Comparison of ENCODE assay signal across 36 cellular contexts in the genomic region with DNA sequence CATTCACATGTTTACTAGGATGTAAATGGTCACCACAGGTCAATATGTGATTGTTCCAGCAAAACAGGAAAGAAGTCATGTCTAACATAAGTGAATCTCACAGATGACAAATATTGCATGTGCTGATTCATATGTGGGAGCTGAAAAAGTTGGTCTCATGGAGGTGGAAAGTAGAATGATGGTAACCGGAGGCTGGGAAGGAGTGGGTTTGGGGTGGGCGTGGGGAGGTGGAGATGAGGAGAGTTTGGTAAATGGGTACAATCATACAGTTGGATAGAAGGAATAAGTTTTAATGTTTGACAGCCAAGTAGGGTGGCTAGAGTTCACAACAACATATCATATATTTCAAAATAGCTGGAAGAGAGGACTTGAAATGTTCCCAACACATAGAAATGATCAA.
"Had no signal": no experiment of that assay in that cellular context is flagged by ENCODE, and none has a peak within 500 bp of the region (broad histone marks: within the 10 kb centered on the region; RNA-seq: fewer than 3 reads in every experiment).

No MANE protein-coding gene starts in this region.

- H3K36me3 ChIP-seq: adrenal gland, ascending aorta, brain microvascular endothelial cell, breast epithelium, cardiac muscle cell had no signal

- DNase-seq: activated effector memory CD4-positive, alpha-beta T cell treated with anti-CD3 and anti-CD28 coated beads, Interleukin-2, amount 50 U/mL, for 16 hours; activated effector memory CD4-positive, alpha-beta T cell treated with Interleukin-2 at 50 U/mL for 16 hours; activated gamma-delta T cell; activated gamma-delta T cell treated with Interleukin-2 at 50 U/mL for 16 hours; activated naive CD4-positive, alpha-beta T cell; activated naive CD4-positive, alpha-beta T cell treated with anti-CD3 and anti-CD28 coated beads for 36 hours; activated naive CD4-positive, alpha-beta T cell treated with anti-CD3 and anti-CD28 coated beads, Interleukin-2, amount 10 ng/mL, durations not matched to agents 7 days and 5 days; activated naive CD4-positive, alpha-beta T cell treated with anti-CD3 and anti-CD28 coated beads, Interleukin-2, amount 50 U/mL, for 16 hours; activated naive CD4-positive, alpha-beta T cell treated with Interleukin-2 at 50 U/mL for 16 hours; activated naive CD8-positive, alpha-beta T cell treated with anti-CD3 and anti-CD28 coated beads for 36 hours; activated naive CD8-positive, alpha-beta T cell treated with anti-CD3 and anti-CD28 coated beads, Interleukin-2, amount 10 ng/mL, durations not matched to agents 7 days and 5 days; activated naive CD8-positive, alpha-beta T cell treated with anti-CD3 and anti-CD28 coated beads, Interleukin-2, amount 50 U/mL, for 24 hours; activated T-cell treated with anti-CD3 and anti-CD28 coated beads, Interleukin-2, amount 50 U/mL, for 4 hours; activated T-cell treated with anti-CD3 and anti-CD28 coated beads, Interleukin-2, amount 50 U/mL, for 48 hours; activated T-cell treated with anti-CD3 and anti-CD28 coated beads, Interleukin-2, amount 50 U/mL, for 72 hours; amniotic stem cell; amygdala; anterior cingulate cortex; aorta; body of pancreas; brain microvascular endothelial cell; caudate nucleus; central memory CD4-positive, alpha-beta T cell; cerebellar nuclear complex had no signal

- H3K4me3 ChIP-seq: adrenal gland, ascending aorta, body of pancreas, breast epithelium, cardiac muscle cell had no signal

- H3K4me1 Mint-ChIP-seq: activated naive CD4-positive, alpha-beta T cell treated with anti-CD3 and anti-CD28 coated beads, Interleukin-2, amount 50 U/mL, for 24 hours; activated naive CD8-positive, alpha-beta T cell treated with anti-CD3 and anti-CD28 coated beads for 36 hours; activated naive CD8-positive, alpha-beta T cell treated with anti-CD3 and anti-CD28 coated beads, Interleukin-2, amount 50 U/mL, for 24 hours; brain; central memory CD8-positive, alpha-beta T cell had no signal

- H3K27me3 ChIP-seq: adrenal gland, ascending aorta, body of pancreas, brain microvascular endothelial cell, breast epithelium, cardiac muscle cell had no signal

- H3K9me3 ChIP-seq: adrenal gland, ascending aorta, body of pancreas, breast epithelium had no signal

- H3K4me3 Mint-ChIP-seq: activated naive CD4-positive, alpha-beta T cell treated with anti-CD3 and anti-CD28 coated beads for 36 hours; activated naive CD4-positive, alpha-beta T cell treated with anti-CD3 and anti-CD28 coated beads, Interleukin-2, amount 10 ng/mL, durations not matched to agents 7 days and 5 days; activated naive CD4-positive, alpha-beta T cell treated with anti-CD3 and anti-CD28 coated beads, Interleukin-2, amount 50 U/mL, for 24 hours; activated naive CD8-positive, alpha-beta T cell; activated naive CD8-positive, alpha-beta T cell treated with anti-CD3 and anti-CD28 coated beads for 36 hours; activated naive CD8-positive, alpha-beta T cell treated with anti-CD3 and anti-CD28 coated beads, Interleukin-2, amount 10 ng/mL, durations not matched to agents 7 days and 5 days; activated naive CD8-positive, alpha-beta T cell treated with anti-CD3 and anti-CD28 coated beads, Interleukin-2, amount 50 U/mL, for 24 hours; activated T-cell treated with anti-CD3 and anti-CD28 coated beads, Interleukin-2, amount 50 U/mL, for 4 hours; activated T-cell treated with anti-CD3 and anti-CD28 coated beads, Interleukin-2, amount 50 U/mL, for 72 hours; activated T-helper 1 cell treated with anti-CD3 and anti-CD28 coated beads, Interleukin-12 subunit alpha, Interleukin-12 subunit beta, Interleukin-2, Interleukin-4 antibody, amounts not matched to agents 30 ng/mL and 10 ng/mL and 1 ng/mL, durations not matched to agents 14 hours and 24 hours and 36 hours; activated T-helper 17 cell treated with anti-CD3 and anti-CD28 coated beads, Interleukin-2, amount 50 U/mL, for 72 hours; brain; central memory CD8-positive, alpha-beta T cell had no signal

- H3K27ac ChIP-seq: adrenal gland, ascending aorta, body of pancreas, brain microvascular endothelial cell, breast epithelium, cardiac muscle cell had no signal

- H3K27ac Mint-ChIP-seq: activated naive CD4-positive, alpha-beta T cell treated with anti-CD3 and anti-CD28 coated beads for 36 hours; activated naive CD4-positive, alpha-beta T cell treated with anti-CD3 and anti-CD28 coated beads, Interleukin-2, amount 10 ng/mL, durations not matched to agents 7 days and 5 days; activated naive CD4-positive, alpha-beta T cell treated with anti-CD3 and anti-CD28 coated beads, Interleukin-2, amount 50 U/mL, for 24 hours; activated naive CD4-positive, alpha-beta T cell treated with anti-CD3 and anti-CD28 coated beads, Interleukin-2, amount 50 U/mL, for 72 hours; activated naive CD8-positive, alpha-beta T cell; activated naive CD8-positive, alpha-beta T cell treated with anti-CD3 and anti-CD28 coated beads for 36 hours; activated naive CD8-positive, alpha-beta T cell treated with anti-CD3 and anti-CD28 coated beads, Interleukin-2, amount 10 ng/mL, durations not matched to agents 7 days and 5 days; activated naive CD8-positive, alpha-beta T cell treated with anti-CD3 and anti-CD28 coated beads, Interleukin-2, amount 50 U/mL, for 24 hours; activated T-cell treated with anti-CD3 and anti-CD28 coated beads, Interleukin-2, amount 50 U/mL, for 72 hours; activated T-helper 17 cell treated with anti-CD3 and anti-CD28 coated beads, Interleukin-2, amount 50 U/mL, for 72 hours; activated T-helper 2 cell treated with anti-CD3 and anti-CD28 coated beads, Interferon-gamma antibody, Interleukin-2, Interleukin-4, amounts not matched to agents 10 μg/mL and 5 μg/mL and 100 μg/mL, durations not matched to agents 14 hours and 24 hours and 36 hours; brain had no signal

- ATAC-seq: activated naive CD4-positive, alpha-beta T cell treated with anti-CD3 and anti-CD28 coated beads, Interleukin-2, amount 50 U/mL, for 72 hours; activated naive CD8-positive, alpha-beta T cell treated with anti-CD3 and anti-CD28 coated beads, Interleukin-2, amount 50 U/mL, for 24 hours; activated T-cell treated with anti-CD3 and anti-CD28 coated beads, Interleukin-2, amount 50 U/mL, for 4 hours; activated T-cell treated with anti-CD3 and anti-CD28 coated beads, Interleukin-2, amount 50 U/mL, for 72 hours; activated T-helper 17 cell treated with anti-CD3 and anti-CD28 coated beads, Interleukin-2, amount 50 U/mL, for 72 hours; body of pancreas had no signal

- H3K9me3 Mint-ChIP-seq: activated naive CD4-positive, alpha-beta T cell treated with anti-CD3 and anti-CD28 coated beads for 36 hours; activated naive CD4-positive, alpha-beta T cell treated with anti-CD3 and anti-CD28 coated beads, Interleukin-2, amount 10 ng/mL, durations not matched to agents 7 days and 5 days; activated naive CD4-positive, alpha-beta T cell treated with anti-CD3 and anti-CD28 coated beads, Interleukin-2, amount 50 U/mL, for 24 hours; activated naive CD4-positive, alpha-beta T cell treated with anti-CD3 and anti-CD28 coated beads, Interleukin-2, amount 50 U/mL, for 72 hours; activated naive CD8-positive, alpha-beta T cell treated with anti-CD3 and anti-CD28 coated beads for 36 hours; activated naive CD8-positive, alpha-beta T cell treated with anti-CD3 and anti-CD28 coated beads, Interleukin-2, amount 10 ng/mL, durations not matched to agents 7 days and 5 days; activated naive CD8-positive, alpha-beta T cell treated with anti-CD3 and anti-CD28 coated beads, Interleukin-2, amount 50 U/mL, for 24 hours; activated T-cell treated with anti-CD3 and anti-CD28 coated beads, Interleukin-2, amount 50 U/mL, for 4 hours; activated T-cell treated with anti-CD3 and anti-CD28 coated beads, Interleukin-2, amount 50 U/mL, for 72 hours; activated T-helper 1 cell treated with anti-CD3 and anti-CD28 coated beads, Interleukin-12 subunit alpha, Interleukin-12 subunit beta, Interleukin-2, Interleukin-4 antibody, amounts not matched to agents 30 ng/mL and 10 ng/mL and 1 ng/mL, durations not matched to agents 14 hours and 24 hours and 36 hours; activated T-helper 17 cell treated with anti-CD3 and anti-CD28 coated beads, Interleukin-2, amount 50 U/mL, for 72 hours; activated T-helper 2 cell treated with anti-CD3 and anti-CD28 coated beads, Interferon-gamma antibody, Interleukin-2, Interleukin-4, amounts not matched to agents 10 μg/mL and 5 μg/mL and 100 μg/mL, durations not matched to agents 14 hours and 24 hours and 36 hours; brain; central memory CD8-positive, alpha-beta T cell had no signal

- H3K27me3 Mint-ChIP-seq: brain had no signal

- H3K4me1 ChIP-seq: ascending aorta, body of pancreas, breast epithelium had no signal

- H3K36me3 Mint-ChIP-seq: activated naive CD4-positive, alpha-beta T cell treated with anti-CD3 and anti-CD28 coated beads, Interleukin-2, amount 10 ng/mL, durations not matched to agents 7 days and 5 days; activated naive CD4-positive, alpha-beta T cell treated with anti-CD3 and anti-CD28 coated beads, Interleukin-2, amount 50 U/mL, for 24 hours; activated naive CD4-positive, alpha-beta T cell treated with anti-CD3 and anti-CD28 coated beads, Interleukin-2, amount 50 U/mL, for 72 hours; activated naive CD8-positive, alpha-beta T cell; activated naive CD8-positive, alpha-beta T cell treated with anti-CD3 and anti-CD28 coated beads for 36 hours; activated naive CD8-positive, alpha-beta T cell treated with anti-CD3 and anti-CD28 coated beads, Interleukin-2, amount 10 ng/mL, durations not matched to agents 7 days and 5 days; brain had no signal
